9 cellular contexts compared by ENCODE assay signal in the genomic region with DNA sequence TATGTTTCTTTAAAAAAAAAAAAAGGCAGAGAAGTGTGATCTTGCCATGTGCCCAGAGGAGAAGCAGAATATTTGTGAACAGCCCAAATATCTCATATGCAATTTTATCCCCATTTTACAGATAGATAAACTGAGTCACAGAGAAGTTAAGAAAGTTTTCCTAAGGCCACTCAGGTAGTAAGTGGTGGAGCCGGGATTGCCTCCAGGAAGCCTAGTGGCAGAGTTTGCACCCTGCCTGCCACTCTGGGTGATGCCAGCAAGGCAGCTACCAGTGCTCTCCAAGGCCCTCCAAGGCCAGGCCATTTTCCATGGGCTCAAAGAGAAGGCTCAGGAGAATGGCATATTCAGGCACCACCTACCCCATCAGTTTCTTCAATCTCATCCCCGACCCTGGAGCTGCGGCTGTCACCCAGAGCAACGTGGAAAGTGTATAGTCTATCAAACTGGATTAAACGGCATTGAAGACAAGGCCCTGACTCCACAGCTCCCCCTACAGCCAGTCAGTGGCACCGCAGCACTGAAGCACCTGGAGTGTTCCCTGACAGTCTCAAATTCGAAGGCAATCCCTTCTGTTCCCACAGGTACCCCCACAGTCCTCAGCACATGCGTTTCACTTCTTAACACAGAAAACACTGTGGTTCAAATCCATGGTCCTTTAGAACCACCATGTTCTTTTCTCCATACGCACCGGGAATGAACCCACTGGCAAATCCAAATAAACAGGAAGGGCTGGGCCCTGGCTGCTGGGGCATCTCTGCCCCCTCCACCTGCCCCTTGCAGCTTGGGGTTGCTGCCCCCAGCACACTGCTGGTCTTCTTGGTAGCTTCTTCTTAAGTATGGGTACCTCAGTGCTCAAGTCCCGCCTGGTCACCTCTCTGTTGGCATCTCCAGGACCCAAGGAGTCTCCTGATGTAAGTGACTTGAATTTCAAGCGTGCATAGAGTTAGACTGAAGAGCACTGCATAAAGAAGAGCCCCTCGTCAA.
DNase-seq lines count a peak whose midpoint lies in the region; ATAC-seq, FAIRE-seq and TF ChIP-seq lines count a peak whose summit lies in the region.
"Had no signal": no experiment of that assay in that cellular context is flagged by ENCODE, and none has a peak within 500 bp of the region (broad histone marks: within the 10 kb centered on the region; RNA-seq: fewer than 3 reads in every experiment).

No MANE protein-coding gene starts in this region.

- no peak overlapping the region for H3K27ac ChIP-seq in RWPE2 (ENCODE audit: poor library complexity, severe bottlenecking)
- H3K27ac ChIP-seq in endothelial cell of umbilical vein (ENCODE audit: insufficient read depth, low read depth, low read length) = no peak overlapping the region

- POLR2A ChIA-PET in endothelial cell of umbilical vein (lab: Charles Lee) = no interaction called here

- no peak overlapping the region for H3K9ac ChIP-seq in endothelial cell of umbilical vein (replicated peaks; ENCODE audit: extremely low read depth, insufficient read depth, low read length)

- no peak for TF ChIP-seq POLR2A in endothelial cell of umbilical vein (IDR thresholded peaks at IDR 0.05; ENCODE audit: low read depth, low read length)

- H3K79me2 ChIP-seq in endothelial cell of umbilical vein (ENCODE audit: control insufficient read depth, insufficient read depth, low read length) = no peaks in the 10 kb centered on the region

- H3K36me3 ChIP-seq in RWPE2 (ENCODE audit: low read depth) (no peaks in the 10 kb centered on the region), endothelial cell of umbilical vein (ENCODE audit: control insufficient read depth in 2 of 2, extremely low read depth in 1 of 2, insufficient read depth in 2 of 2, low read length in 2 of 2) (no peaks in the 10 kb centered on the region)

- TF ChIP-seq CTCF in RWPE2 (IDR thresholded peaks at IDR 0.05; ENCODE audit: poor library complexity, severe bottlenecking) = peak; percentile 59
- peak; percentile 95 to 96 for TF ChIP-seq CTCF in endothelial cell of umbilical vein (IDR thresholded peaks at IDR 0.05; ENCODE audit: extremely low read depth in 1 of 2, insufficient read depth in 1 of 2, low read depth in 1 of 2, low read length in 2 of 2)
- TF ChIP-seq CTCF in nephron progenitor cell (IDR thresholded peaks at IDR 0.05) = peak; percentile 78

- FAIRE-seq in endothelial cell of umbilical vein (lab: Jason Lieb, UNC) = peak; percentile 65
- FAIRE-seq: A204.1 had no signal

- H3K36me3 Mint-ChIP-seq in nephron progenitor cell (ENCODE audit: low read depth) = no peaks in the 10 kb centered on the region
- H3K36me3 Mint-ChIP-seq in effector memory CD8-positive, alpha-beta T cell (ENCODE audit: insufficient read depth) = no peaks in the 10 kb centered on the region

- H3K4me2 ChIP-seq in endothelial cell of umbilical vein (ENCODE audit: insufficient read depth, low read length) = no peak overlapping the region

- intact Hi-C loops in endothelial cell of umbilical vein (cut with micrococcal nuclease) = loop anchor here (1.0 kb wide), 2 partner anchors 13 to 178 kb away; no protein-coding TSS in a partner anchor

- no peaks in the 10 kb centered on the region for H4K20me1 ChIP-seq in endothelial cell of umbilical vein (replicated peaks; ENCODE audit: control insufficient read depth, extremely low read depth, insufficient read depth, low read length)

- peaks cover 84% of the 10 kb centered on the region for H3K27me3 Mint-ChIP-seq in nephron progenitor cell (ENCODE audit: low read depth, poor library complexity)
- H3K27me3 Mint-ChIP-seq in effector memory CD8-positive, alpha-beta T cell = peaks cover 23 to 86% of the 10 kb centered on the region in 2 donors

- dilution Hi-C loops in endothelial cell of umbilical vein (cut with MboI; ENCODE audit: extremely low pct_ligation_motif_present, low sequenced_read_pairs) = no loop called here

- peaks cover 18% of the 10 kb centered on the region for H3K4me1 Mint-ChIP-seq in nephron progenitor cell
- no peaks in the 10 kb centered on the region for H3K4me1 Mint-ChIP-seq in effector memory CD8-positive, alpha-beta T cell (ENCODE audit: low read depth in 2 of 2)

- BruUV-seq in endothelial cell of umbilical vein (replicated peaks; lab: Mats Ljungman, UMichigan) = no TSS peak

- no peak overlapping the region for H3K4me3 Mint-ChIP-seq in nephron progenitor cell
- no peak overlapping the region for H3K4me3 Mint-ChIP-seq in effector memory CD8-positive, alpha-beta T cell

- ATAC-seq in RWPE2 (ENCODE audit: low read depth) (no peak), GM21576 (IDR thresholded peaks at IDR 0.05; ENCODE audit: unreplicated experiment) (no peak)
- ATAC-seq in effector memory CD8-positive, alpha-beta T cell (replicated peaks) = no peak

- CTCF ChIA-PET in endothelial cell of umbilical vein (lab: Charles Lee) = interaction anchor here (0.6 to 2.7 kb wide), 37 partner anchors 8 to 208 kb away, joined by 3 to 29 read pairs (median 4); no protein-coding TSS in a partner anchor

- H3K4me3 ChIP-seq in RWPE2 (ENCODE audit: severe bottlenecking) (no peak overlapping the region), endothelial cell of umbilical vein (replicated peaks in 1 of 3; ENCODE audit: insufficient read depth in 1 of 3, low read depth in 1 of 3, low read length in 3 of 3) (no peak overlapping the region)

- H3K4me1 ChIP-seq in RWPE2 (ENCODE audit: insufficient read depth, poor library complexity, severe bottlenecking) (no peaks in the 10 kb centered on the region), endothelial cell of umbilical vein (ENCODE audit: control insufficient read depth, extremely low read depth, insufficient read depth, low read length) (no peaks in the 10 kb centered on the region)

- H3K9me3 ChIP-seq in RWPE2 (ENCODE audit: severe bottlenecking) = no peaks in the 10 kb centered on the region
- no peaks in the 10 kb centered on the region for H3K9me3 ChIP-seq in endothelial cell of umbilical vein (replicated peaks; ENCODE audit: control insufficient read depth, insufficient read depth, low read length)

- H3K27ac Mint-ChIP-seq in nephron progenitor cell = no peak overlapping the region
- H3K27ac Mint-ChIP-seq in effector memory CD8-positive, alpha-beta T cell = no peak overlapping the region

- H2AFZ ChIP-seq in endothelial cell of umbilical vein (ENCODE audit: low read depth, low read length) = no peak overlapping the region

- no peaks in the 10 kb centered on the region for H3K9me1 ChIP-seq in endothelial cell of umbilical vein (replicated peaks; ENCODE audit: control insufficient read depth, extremely low read depth, insufficient read depth, low read length)

- DNase-seq in DMS 273 (lab: John Stamatoyannopoulos, UW; ENCODE audit: unreplicated experiment) (peak; percentile 79), DMS 273 treated with DMSO at 0.1 percent for 48 hours (lab: John Stamatoyannopoulos, UW) (no peak), HK-2 (ENCODE audit: unreplicated experiment) (peak; percentile 53), RWPE2 (ENCODE audit: low spot score) (no peak), endothelial cell of umbilical vein (ENCODE audit: low read depth, low spot score) (peak; percentile 50), nephron progenitor cell (peak; percentile 54)
- no peak for DNase-seq in effector memory CD8-positive, alpha-beta T cell

- H3K9me3 Mint-ChIP-seq in nephron progenitor cell = no peaks in the 10 kb centered on the region
- H3K9me3 Mint-ChIP-seq in effector memory CD8-positive, alpha-beta T cell = no peaks in the 10 kb centered on the region

- H3K27me3 ChIP-seq in RWPE2 (ENCODE audit: insufficient read depth, poor library complexity, severe bottlenecking) (no peaks in the 10 kb centered on the region), endothelial cell of umbilical vein (ENCODE audit: control insufficient read depth in 2 of 2, insufficient read depth in 2 of 2, low read length in 2 of 2) (peaks cover 35 to 57% of the 10 kb centered on the region in 2 experiments)

TF ChIP-seq in endothelial cell of umbilical vein, 7 proteins besides CTCF, POLR2A, EP300 and RAD21:
- TF ChIP-seq POLR2AphosphoS5 (IDR thresholded peaks at IDR 0.05; ENCODE audit: insufficient read depth, low read depth, low read length) = no peak
- no peak for TF ChIP-seq FOS (IDR thresholded peaks at IDR 0.05; ENCODE audit: borderline replicate concordance, insufficient read depth, low read length)
- no peak for TF ChIP-seq MYC (IDR thresholded peaks at IDR 0.05; ENCODE audit: low read depth, low read length)
- TF ChIP-seq, protein P1, sequence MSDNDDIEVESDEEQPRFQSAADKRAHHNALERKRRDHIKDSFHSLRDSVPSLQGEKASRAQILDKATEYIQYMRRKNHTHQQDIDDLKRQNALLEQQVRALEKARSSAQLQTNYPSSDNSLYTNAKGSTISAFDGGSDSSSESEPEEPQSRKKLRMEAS (IDR thresholded peaks at IDR 0.05; ENCODE audit: insufficient read depth, insufficient read length) = no peak
- no peak for TF ChIP-seq GATA2 (IDR thresholded peaks at IDR 0.05; ENCODE audit: insufficient read depth, insufficient read length, low read depth, low read length)
- TF ChIP-seq EZH2 (IDR thresholded peaks at IDR 0.05; ENCODE audit: borderline replicate concordance, low read depth, low read length, severe bottlenecking) = no peak
- no peak for TF ChIP-seq JUN (IDR thresholded peaks at IDR 0.05; ENCODE audit: borderline replicate concordance, insufficient read depth, insufficient read length, low read depth)

Comparison
In these comparisons a context has a peak if more than half of its experiments do, and no peak if none do; other contexts are left out.
1. DNase-seq: peak in DMS 273 (single experiment), HK-2 (single experiment), endothelial cell of umbilical vein (single experiment) and nephron progenitor cell (single experiment); none in DMS 273 treated with DMSO at 0.1 percent for 48 hours (single experiment), RWPE2 (single experiment) and effector memory CD8-positive, alpha-beta T cell (0 of 3).
2. Peak in every context shown above with its lines, with median percentiles within 50 percentile points of each other: CTCF ChIP-seq.